Comparison of ENCODE assay signal across 1 cellular context in the genomic region with DNA sequence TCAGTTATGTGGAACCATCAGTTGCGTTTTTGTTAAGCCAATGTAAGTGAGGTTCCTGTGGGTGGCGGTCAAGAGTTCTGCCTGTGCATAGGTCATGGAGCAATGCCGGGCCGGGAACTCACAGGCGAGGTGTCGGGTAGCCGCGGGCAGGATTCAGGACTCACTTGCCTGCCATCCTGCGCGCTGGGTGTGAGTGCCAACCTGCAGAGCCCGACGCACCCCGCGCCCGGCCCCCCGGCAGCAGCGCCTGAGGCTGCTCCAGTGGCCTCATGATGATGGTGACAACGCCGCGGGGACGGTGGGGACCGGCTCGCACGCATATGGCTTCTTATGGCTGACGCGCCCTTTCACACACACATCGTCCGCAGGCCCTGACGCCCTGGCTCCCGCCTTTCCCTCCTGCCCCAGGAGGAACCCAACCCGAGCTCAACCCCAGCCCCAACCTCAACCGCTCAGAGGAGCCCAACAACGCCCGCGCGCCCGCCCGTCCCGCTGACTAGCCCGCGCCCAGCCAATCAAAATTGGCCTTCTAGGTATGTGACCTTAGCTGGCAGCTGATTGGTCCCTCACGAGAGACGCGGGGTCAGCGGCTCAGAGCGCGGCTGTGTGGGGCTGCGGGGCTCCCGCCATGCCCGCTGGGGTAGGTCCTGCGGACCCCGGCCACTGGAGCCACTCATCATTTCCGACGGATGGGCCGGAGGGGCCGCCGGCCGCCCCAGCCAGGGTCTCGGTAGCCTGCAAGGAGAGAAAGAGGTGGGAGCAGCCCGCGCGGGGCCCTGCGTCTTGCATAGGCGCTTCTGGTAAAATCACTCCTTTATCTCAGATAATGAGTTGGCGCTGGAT.
A peak's percentile ranks its signal among the peaks of the same experiment; 100 is the strongest.
TF ChIP-seq lines count a peak whose summit lies in the region.

A gene with protein sequence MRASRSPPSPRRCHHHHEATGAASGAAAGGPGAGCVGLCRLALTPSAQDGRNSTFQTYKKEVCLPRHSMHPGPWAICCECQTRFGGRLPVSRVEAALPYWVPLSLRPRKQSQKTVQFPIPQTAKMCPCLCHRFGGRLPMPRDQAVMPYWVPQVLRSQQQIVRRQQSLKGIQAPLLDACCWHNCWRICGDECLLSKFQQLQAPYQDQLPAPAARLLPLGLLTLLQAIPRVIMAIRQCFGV (minus strand): TSS at position 470 of the 843 bp plus-strand sequence. CDS start 150 bp downstream, at position 320.

TF ChIP-seq in HepG2, 621 proteins besides CTCF, POLR2A, EP300 and RAD21 (continued from another document and continues in another):
- TF ChIP-seq, protein P1, sequence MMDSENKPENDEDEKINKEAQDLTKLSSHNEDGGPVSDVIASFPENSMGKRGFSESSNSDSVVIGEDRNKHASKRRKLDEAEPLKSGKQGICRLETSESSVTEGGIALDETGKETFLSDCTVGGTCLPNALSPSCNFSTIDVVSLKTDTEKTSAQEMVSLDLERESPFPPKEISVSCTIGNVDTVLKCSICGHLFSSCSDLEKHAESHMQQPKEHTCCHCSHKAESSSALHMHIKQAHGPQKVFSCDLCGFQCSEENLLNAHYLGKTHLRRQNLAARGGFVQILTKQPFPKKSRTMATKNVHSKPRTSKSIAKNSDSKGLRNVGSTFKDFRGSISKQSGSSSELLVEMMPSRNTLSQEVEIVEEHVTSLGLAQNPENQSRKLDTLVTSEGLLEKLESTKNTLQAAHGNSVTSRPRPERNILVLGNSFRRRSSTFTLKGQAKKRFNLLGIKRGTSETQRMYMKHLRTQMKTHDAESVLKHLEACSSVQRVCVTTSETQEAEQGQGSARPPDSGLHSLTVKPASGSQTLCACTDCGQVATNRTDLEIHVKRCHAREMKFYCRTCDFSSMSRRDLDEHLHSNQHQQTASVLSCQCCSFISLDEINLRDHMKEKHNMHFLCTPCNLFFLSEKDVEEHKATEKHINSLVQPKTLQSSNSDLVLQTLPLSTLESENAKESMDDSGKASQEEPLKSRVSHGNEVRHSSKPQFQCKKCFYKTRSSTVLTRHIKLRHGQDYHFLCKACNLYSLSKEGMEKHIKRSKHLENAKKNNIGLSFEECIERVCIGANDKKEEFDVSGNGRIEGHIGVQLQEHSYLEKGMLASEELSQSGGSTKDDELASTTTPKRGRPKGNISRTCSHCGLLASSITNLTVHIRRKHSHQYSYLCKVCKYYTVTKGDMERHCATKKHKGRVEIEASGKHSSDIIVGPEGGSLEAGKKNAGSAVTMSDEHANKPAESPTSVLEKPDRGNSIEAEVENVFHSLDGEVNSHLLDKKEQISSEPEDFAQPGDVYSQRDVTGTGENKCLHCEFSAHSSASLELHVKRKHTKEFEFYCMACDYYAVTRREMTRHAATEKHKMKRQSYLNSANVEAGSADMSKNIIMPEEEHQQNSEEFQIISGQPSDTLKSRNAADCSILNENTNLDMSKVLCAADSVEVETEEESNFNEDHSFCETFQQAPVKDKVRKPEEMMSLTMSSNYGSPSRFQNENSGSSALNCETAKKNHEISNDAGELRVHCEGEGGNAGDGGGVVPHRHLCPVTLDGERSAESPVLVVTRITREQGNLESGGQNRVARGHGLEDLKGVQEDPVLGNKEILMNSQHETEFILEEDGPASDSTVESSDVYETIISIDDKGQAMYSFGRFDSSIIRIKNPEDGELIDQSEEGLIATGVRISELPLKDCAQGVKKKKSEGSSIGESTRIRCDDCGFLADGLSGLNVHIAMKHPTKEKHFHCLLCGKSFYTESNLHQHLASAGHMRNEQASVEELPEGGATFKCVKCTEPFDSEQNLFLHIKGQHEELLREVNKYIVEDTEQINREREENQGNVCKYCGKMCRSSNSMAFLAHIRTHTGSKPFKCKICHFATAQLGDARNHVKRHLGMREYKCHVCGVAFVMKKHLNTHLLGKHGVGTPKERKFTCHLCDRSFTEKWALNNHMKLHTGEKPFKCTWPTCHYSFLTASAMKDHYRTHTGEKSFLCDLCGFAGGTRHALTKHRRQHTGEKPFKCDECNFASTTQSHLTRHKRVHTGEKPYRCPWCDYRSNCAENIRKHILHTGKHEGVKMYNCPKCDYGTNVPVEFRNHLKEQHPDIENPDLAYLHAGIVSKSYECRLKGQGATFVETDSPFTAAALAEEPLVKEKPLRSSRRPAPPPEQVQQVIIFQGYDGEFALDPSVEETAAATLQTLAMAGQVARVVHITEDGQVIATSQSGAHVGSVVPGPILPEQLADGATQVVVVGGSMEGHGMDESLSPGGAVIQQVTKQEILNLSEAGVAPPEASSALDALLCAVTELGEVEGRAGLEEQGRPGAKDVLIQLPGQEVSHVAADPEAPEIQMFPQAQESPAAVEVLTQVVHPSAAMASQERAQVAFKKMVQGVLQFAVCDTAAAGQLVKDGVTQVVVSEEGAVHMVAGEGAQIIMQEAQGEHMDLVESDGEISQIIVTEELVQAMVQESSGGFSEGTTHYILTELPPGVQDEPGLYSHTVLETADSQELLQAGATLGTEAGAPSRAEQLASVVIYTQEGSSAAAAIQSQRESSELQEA (CRISPR knock-in tag; IDR thresholded peaks at IDR 0.05; ENCODE audit: not compliant biosample characterization): peak; percentile 92
- TF ChIP-seq ZNF75D (CRISPR knock-in tag; IDR thresholded peaks at IDR 0.05; ENCODE audit: borderline replicate concordance): no peak
- peak; percentile 61; the same call in 1 of the 2 replicates for TF ChIP-seq ZNF773 (CRISPR knock-in tag; IDR thresholded peaks at IDR 0.05; ENCODE audit: borderline replicate concordance)
- TF ChIP-seq ZNF891 (CRISPR knock-in tag; IDR thresholded peaks at IDR 0.05): peak; percentile 70; the same call in 1 of the 2 replicates
- TF ChIP-seq ZNF34 (CRISPR knock-in tag; IDR thresholded peaks at IDR 0.05; ENCODE audit: borderline replicate concordance): no peak
- TF ChIP-seq ZNF776 (CRISPR knock-in tag; IDR thresholded peaks at IDR 0.05): peak; percentile 62; the same call in 1 of the 2 replicates
- TF ChIP-seq PAF1 (CRISPR knock-in tag; IDR thresholded peaks at IDR 0.05): no peak
- TF ChIP-seq ZNF292 (CRISPR knock-in tag; IDR thresholded peaks at IDR 0.05; ENCODE audit: borderline replicate concordance, low read depth): peak; percentile 73
- peak; percentile 83; the same call in 1 of the 2 replicates for TF ChIP-seq TAF1 (CRISPR knock-in tag; IDR thresholded peaks at IDR 0.05)
- TF ChIP-seq HIVEP1 (CRISPR knock-in tag; IDR thresholded peaks at IDR 0.05): peak; percentile 88
- peak; percentile 45 for TF ChIP-seq POGZ (CRISPR knock-in tag; IDR thresholded peaks at IDR 0.05)
- no peak for TF ChIP-seq RFX3 (CRISPR knock-in tag; IDR thresholded peaks at IDR 0.05)
- no peak for TF ChIP-seq RAD51 (IDR thresholded peaks at IDR 0.05; ENCODE audit: borderline replicate concordance)
- TF ChIP-seq NR2C2 (CRISPR knock-in tag; IDR thresholded peaks at IDR 0.05; ENCODE audit: borderline replicate concordance): peak; percentile 98
- TF ChIP-seq, protein P2, sequence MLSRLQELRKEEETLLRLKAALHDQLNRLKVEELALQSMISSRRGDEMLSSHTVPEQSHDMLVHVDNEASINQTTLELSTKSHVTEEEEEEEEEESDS (CRISPR knock-in tag; IDR thresholded peaks at IDR 0.05; ENCODE audit: borderline replicate concordance): no peak
- TF ChIP-seq RFX5 (IDR thresholded peaks at IDR 0.05; ENCODE audit: low read depth, low read length): peak; percentile 43; the same call in 1 of the 2 replicates
- TF ChIP-seq TCF7L2 (IDR thresholded peaks at IDR 0.05; ENCODE audit: low read depth, low read length): no peak
- TF ChIP-seq, protein P3, sequence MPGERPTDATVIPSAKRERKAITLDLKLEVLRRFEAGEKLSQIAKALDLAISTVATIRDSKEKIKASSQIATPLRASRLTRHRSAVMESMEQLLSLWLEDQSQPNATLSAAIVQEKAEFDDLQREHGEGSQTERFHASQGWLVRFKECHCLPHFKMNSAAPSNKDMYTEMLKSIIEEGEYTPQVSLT (CRISPR knock-in tag; IDR thresholded peaks at IDR 0.05; ENCODE audit: borderline replicate concordance, low read depth): no peak
- TF ChIP-seq, protein P4, sequence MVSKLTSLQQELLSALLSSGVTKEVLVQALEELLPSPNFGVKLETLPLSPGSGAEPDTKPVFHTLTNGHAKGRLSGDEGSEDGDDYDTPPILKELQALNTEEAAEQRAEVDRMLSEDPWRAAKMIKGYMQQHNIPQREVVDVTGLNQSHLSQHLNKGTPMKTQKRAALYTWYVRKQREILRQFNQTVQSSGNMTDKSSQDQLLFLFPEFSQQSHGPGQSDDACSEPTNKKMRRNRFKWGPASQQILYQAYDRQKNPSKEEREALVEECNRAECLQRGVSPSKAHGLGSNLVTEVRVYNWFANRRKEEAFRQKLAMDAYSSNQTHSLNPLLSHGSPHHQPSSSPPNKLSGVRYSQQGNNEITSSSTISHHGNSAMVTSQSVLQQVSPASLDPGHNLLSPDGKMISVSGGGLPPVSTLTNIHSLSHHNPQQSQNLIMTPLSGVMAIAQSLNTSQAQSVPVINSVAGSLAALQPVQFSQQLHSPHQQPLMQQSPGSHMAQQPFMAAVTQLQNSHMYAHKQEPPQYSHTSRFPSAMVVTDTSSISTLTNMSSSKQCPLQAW (CRISPR knock-in tag; IDR thresholded peaks at IDR 0.05): no peak
- peak; percentile 71 for TF ChIP-seq XRCC5 (optimal IDR thresholded peaks at IDR 0.05; ENCODE audit: low read length)
- peak; percentile 87 for TF ChIP-seq U2AF1 (optimal IDR thresholded peaks at IDR 0.05; ENCODE audit: low read depth, low read length)
- 0 out of 2 replicates have a peak, but pooled peaks have one; percentile 23 for TF ChIP-seq BCL6 (CRISPR knock-in tag; IDR thresholded peaks at IDR 0.05)
- TF ChIP-seq CHCHD3 (CRISPR knock-in tag; IDR thresholded peaks at IDR 0.05): 0 out of 2 replicates have a peak, but pooled peaks have one; percentile 53
- TF ChIP-seq ZNF616 (CRISPR knock-in tag; IDR thresholded peaks at IDR 0.05; ENCODE audit: low read depth): peak; percentile 75; the same call in 1 of the 2 replicates
- TF ChIP-seq KDM4B (CRISPR knock-in tag; IDR thresholded peaks at IDR 0.05): peak; percentile 45; the same call in 1 of the 2 replicates
- peak; percentile 50; the same call in 1 of the 3 replicates for TF ChIP-seq MXI1 (IDR thresholded peaks at IDR 0.05; ENCODE audit: borderline replicate concordance, low read depth, low read length)
- TF ChIP-seq SKI (IDR thresholded peaks at IDR 0.05; ENCODE audit: partially characterized antibody): no peak
- TF ChIP-seq ZSCAN22 (CRISPR knock-in tag; IDR thresholded peaks at IDR 0.05): no peak
- 0 out of 2 replicates have a peak, but pooled peaks have one; percentile 1 for TF ChIP-seq MED1 (CRISPR knock-in tag; IDR thresholded peaks at IDR 0.05)
- TF ChIP-seq ZNF350 (CRISPR knock-in tag; IDR thresholded peaks at IDR 0.05; ENCODE audit: borderline replicate concordance, low read depth): peak; percentile 97
- peak; percentile 76 for TF ChIP-seq SAP130 (CRISPR knock-in tag; IDR thresholded peaks at IDR 0.05; ENCODE audit: low read depth)
- TF ChIP-seq SOX5 (CRISPR knock-in tag; IDR thresholded peaks at IDR 0.05; ENCODE audit: borderline replicate concordance): peak; percentile 8; the same call in 1 of the 2 replicates
- TF ChIP-seq, protein P5, sequence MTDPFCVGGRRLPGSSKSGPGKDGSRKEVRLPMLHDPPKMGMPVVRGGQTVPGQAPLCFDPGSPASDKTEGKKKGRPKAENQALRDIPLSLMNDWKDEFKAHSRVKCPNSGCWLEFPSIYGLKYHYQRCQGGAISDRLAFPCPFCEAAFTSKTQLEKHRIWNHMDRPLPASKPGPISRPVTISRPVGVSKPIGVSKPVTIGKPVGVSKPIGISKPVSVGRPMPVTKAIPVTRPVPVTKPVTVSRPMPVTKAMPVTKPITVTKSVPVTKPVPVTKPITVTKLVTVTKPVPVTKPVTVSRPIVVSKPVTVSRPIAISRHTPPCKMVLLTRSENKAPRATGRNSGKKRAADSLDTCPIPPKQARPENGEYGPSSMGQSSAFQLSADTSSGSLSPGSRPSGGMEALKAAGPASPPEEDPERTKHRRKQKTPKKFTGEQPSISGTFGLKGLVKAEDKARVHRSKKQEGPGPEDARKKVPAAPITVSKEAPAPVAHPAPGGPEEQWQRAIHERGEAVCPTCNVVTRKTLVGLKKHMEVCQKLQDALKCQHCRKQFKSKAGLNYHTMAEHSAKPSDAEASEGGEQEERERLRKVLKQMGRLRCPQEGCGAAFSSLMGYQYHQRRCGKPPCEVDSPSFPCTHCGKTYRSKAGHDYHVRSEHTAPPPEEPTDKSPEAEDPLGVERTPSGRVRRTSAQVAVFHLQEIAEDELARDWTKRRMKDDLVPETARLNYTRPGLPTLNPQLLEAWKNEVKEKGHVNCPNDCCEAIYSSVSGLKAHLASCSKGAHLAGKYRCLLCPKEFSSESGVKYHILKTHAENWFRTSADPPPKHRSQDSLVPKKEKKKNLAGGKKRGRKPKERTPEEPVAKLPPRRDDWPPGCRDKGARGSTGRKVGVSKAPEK (CRISPR knock-in tag; IDR thresholded peaks at IDR 0.05; ENCODE audit: borderline replicate concordance): 0 out of 2 replicates have a peak, but pooled peaks have one; percentile 73
- TF ChIP-seq NR2F1 (CRISPR knock-in tag; IDR thresholded peaks at IDR 0.05): peak in 1 of 2 experiments; percentile 27; a peak in 1 of 4 replicates
- TF ChIP-seq NFYC (CRISPR knock-in tag; IDR thresholded peaks at IDR 0.05): peak; percentile 100
- TF ChIP-seq, protein P6, sequence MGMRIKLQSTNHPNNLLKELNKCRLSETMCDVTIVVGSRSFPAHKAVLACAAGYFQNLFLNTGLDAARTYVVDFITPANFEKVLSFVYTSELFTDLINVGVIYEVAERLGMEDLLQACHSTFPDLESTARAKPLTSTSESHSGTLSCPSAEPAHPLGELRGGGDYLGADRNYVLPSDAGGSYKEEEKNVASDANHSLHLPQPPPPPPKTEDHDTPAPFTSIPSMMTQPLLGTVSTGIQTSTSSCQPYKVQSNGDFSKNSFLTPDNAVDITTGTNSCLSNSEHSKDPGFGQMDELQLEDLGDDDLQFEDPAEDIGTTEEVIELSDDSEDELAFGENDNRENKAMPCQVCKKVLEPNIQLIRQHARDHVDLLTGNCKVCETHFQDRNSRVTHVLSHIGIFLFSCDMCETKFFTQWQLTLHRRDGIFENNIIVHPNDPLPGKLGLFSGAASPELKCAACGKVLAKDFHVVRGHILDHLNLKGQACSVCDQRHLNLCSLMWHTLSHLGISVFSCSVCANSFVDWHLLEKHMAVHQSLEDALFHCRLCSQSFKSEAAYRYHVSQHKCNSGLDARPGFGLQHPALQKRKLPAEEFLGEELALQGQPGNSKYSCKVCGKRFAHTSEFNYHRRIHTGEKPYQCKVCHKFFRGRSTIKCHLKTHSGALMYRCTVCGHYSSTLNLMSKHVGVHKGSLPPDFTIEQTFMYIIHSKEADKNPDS (CRISPR knock-in tag; IDR thresholded peaks at IDR 0.05): no peak
- no peak for TF ChIP-seq JUNB (CRISPR knock-in tag; IDR thresholded peaks at IDR 0.05; ENCODE audit: borderline replicate concordance)
- peak; percentile 31; the same call in 1 of the 2 replicates for TF ChIP-seq MIER2 (CRISPR knock-in tag; IDR thresholded peaks at IDR 0.05)
- peak; percentile 67; the same call in 1 of the 2 replicates for TF ChIP-seq ZNF331 (CRISPR knock-in tag; IDR thresholded peaks at IDR 0.05)
- TF ChIP-seq ZNF333 (CRISPR knock-in tag; IDR thresholded peaks at IDR 0.05; ENCODE audit: borderline replicate concordance): peak; percentile 38
- TF ChIP-seq SMARCC2 (IDR thresholded peaks at IDR 0.05): no peak
- peak; percentile 47; the same call in 1 of the 2 replicates for TF ChIP-seq ZNF160 (CRISPR knock-in tag; IDR thresholded peaks at IDR 0.05)
